Comparison of ENCODE assay signal across 23 cellular contexts in the genomic region with DNA sequence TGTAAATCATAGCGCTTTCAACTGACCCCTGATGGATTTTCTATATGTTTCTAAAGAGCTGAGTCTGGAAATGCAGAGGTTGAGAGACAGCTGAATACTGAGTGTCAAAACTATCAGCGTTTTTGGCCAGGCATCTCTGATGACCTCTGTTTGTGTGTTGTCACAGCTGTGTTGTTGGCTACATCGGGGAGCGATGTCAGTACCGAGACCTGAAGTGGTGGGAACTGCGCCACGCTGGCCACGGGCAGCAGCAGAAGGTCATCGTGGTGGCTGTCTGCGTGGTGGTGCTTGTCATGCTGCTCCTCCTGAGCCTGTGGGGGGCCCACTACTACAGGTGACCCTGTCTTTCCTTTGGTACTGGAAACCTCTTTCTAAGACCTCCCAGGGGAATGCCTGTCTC.
"Had no signal": no experiment of that assay in that cellular context is flagged by ENCODE, and none has a peak within 500 bp of the region (broad histone marks: within the 10 kb centered on the region; RNA-seq: fewer than 3 reads in every experiment).

No MANE protein-coding gene starts in this region.

- H3K36me3 ChIP-seq: breast epithelium, heart right ventricle, pancreas, right atrium auricular region, thoracic aorta had no signal

- H3K9me3 ChIP-seq: breast epithelium, heart right ventricle, pancreas, right atrium auricular region, thoracic aorta had no signal

- H3K9me3 Mint-ChIP-seq: activated CD4-positive, alpha-beta memory T cell treated with anti-CD3 and anti-CD28 coated beads, Interleukin-2, amount 10 ng/mL, durations not matched to agents 7 days and 5 days; activated CD4-positive, alpha-beta T cell treated with anti-CD3 and anti-CD28 coated beads, Interleukin-2, amount 10 ng/mL, durations not matched to agents 7 days and 5 days; activated naive CD4-positive, alpha-beta T cell treated with anti-CD3 and anti-CD28 coated beads, Interleukin-2, amount 50 U/mL, for 24 hours; activated naive CD8-positive, alpha-beta T cell treated with anti-CD3 and anti-CD28 coated beads, Interleukin-2, amount 50 U/mL, for 24 hours; activated T-cell treated with anti-CD3 and anti-CD28 coated beads, Interleukin-2, amount 50 U/mL, for 4 hours; activated T-helper 17 cell treated with anti-CD3 and anti-CD28 coated beads, Interleukin-2, amount 50 U/mL, for 72 hours; central memory CD8-positive, alpha-beta T cell; dendritic cell treated with granulocyte-macrophage colony-stimulating factor and Interleukin-4, amounts not matched to agents 40 ng/mL and 50 ng/mL, for 4 days; endodermal cell; naive B cell; stimulated activated naive CD8-positive, alpha-beta T cell treated with anti-CD3 and anti-CD28 coated beads, Interleukin-15, Interleukin-2, amounts not matched to agents 100 ng/mL and 50 ng/mL, for 24 hours; WTC11 had no signal

- H3K4me3 ChIP-seq: breast epithelium, heart right ventricle, pancreas, right atrium auricular region, thoracic aorta had no signal

- H3K4me3 Mint-ChIP-seq: activated CD4-positive, alpha-beta memory T cell treated with anti-CD3 and anti-CD28 coated beads, Interleukin-2, amount 10 ng/mL, durations not matched to agents 7 days and 5 days; activated CD4-positive, alpha-beta T cell treated with anti-CD3 and anti-CD28 coated beads, Interleukin-2, amount 10 ng/mL, durations not matched to agents 7 days and 5 days; activated naive CD4-positive, alpha-beta T cell treated with anti-CD3 and anti-CD28 coated beads, Interleukin-2, amount 50 U/mL, for 24 hours; activated naive CD8-positive, alpha-beta T cell treated with anti-CD3 and anti-CD28 coated beads, Interleukin-2, amount 50 U/mL, for 24 hours; activated T-cell treated with anti-CD3 and anti-CD28 coated beads, Interleukin-2, amount 50 U/mL, for 4 hours; activated T-helper 17 cell treated with anti-CD3 and anti-CD28 coated beads, Interleukin-2, amount 50 U/mL, for 72 hours; central memory CD8-positive, alpha-beta T cell; dendritic cell treated with granulocyte-macrophage colony-stimulating factor and Interleukin-4, amounts not matched to agents 40 ng/mL and 50 ng/mL, for 4 days; endodermal cell; naive B cell; stimulated activated naive CD8-positive, alpha-beta T cell treated with anti-CD3 and anti-CD28 coated beads, Interleukin-15, Interleukin-2, amounts not matched to agents 100 ng/mL and 50 ng/mL, for 24 hours; WTC11 had no signal

- H3K27me3 ChIP-seq: breast epithelium, foreskin keratinocyte, pancreas, right atrium auricular region had no signal

- H3K27ac ChIP-seq: breast epithelium, foreskin keratinocyte, heart right ventricle, pancreas, right atrium auricular region, thoracic aorta had no signal

- FAIRE-seq: pancreas, urothelium cell line had no signal

- H3K4me1 ChIP-seq: breast epithelium, pancreas, right atrium auricular region had no signal

- H3K36me3 Mint-ChIP-seq: activated naive CD4-positive, alpha-beta T cell treated with anti-CD3 and anti-CD28 coated beads, Interleukin-2, amount 50 U/mL, for 24 hours; naive B cell; WTC11 had no signal

- DNase-seq: activated CD4-positive, alpha-beta memory T cell treated with anti-CD3 and anti-CD28 coated beads, Interleukin-2, amount 10 ng/mL, durations not matched to agents 7 days and 5 days; activated CD4-positive, alpha-beta T cell treated with anti-CD3 and anti-CD28 coated beads for 1 hour; activated naive CD8-positive, alpha-beta T cell treated with anti-CD3 and anti-CD28 coated beads, Interleukin-2, amount 50 U/mL, for 24 hours; activated T-cell treated with anti-CD3 and anti-CD28 coated beads, Interleukin-2, amount 50 U/mL, for 4 hours; endodermal cell; left ventricle myocardium superior; pancreas; stimulated activated CD4-positive, alpha-beta T cell treated with anti-CD3 and anti-CD28 coated beads, Interleukin-12 subunit alpha, Interleukin-12 subunit beta, amount 100 ng/mL, for 4 hours; stimulated activated CD4-positive, alpha-beta T cell treated with anti-CD3 and anti-CD28 coated beads, Interleukin-4, amount 100 ng/mL, for 1 hour had no signal

- H3K27ac Mint-ChIP-seq: activated CD4-positive, alpha-beta memory T cell treated with anti-CD3 and anti-CD28 coated beads, Interleukin-2, amount 10 ng/mL, durations not matched to agents 7 days and 5 days; activated CD4-positive, alpha-beta T cell treated with anti-CD3 and anti-CD28 coated beads, Interleukin-2, amount 10 ng/mL, durations not matched to agents 7 days and 5 days; activated naive CD4-positive, alpha-beta T cell treated with anti-CD3 and anti-CD28 coated beads, Interleukin-2, amount 50 U/mL, for 24 hours; activated naive CD8-positive, alpha-beta T cell treated with anti-CD3 and anti-CD28 coated beads, Interleukin-2, amount 50 U/mL, for 24 hours; activated T-helper 17 cell treated with anti-CD3 and anti-CD28 coated beads, Interleukin-2, amount 50 U/mL, for 72 hours; dendritic cell treated with granulocyte-macrophage colony-stimulating factor and Interleukin-4, amounts not matched to agents 40 ng/mL and 50 ng/mL, for 4 days; endodermal cell; naive B cell; stimulated activated naive CD8-positive, alpha-beta T cell treated with anti-CD3 and anti-CD28 coated beads, Interleukin-15, Interleukin-2, amounts not matched to agents 100 ng/mL and 50 ng/mL, for 24 hours; WTC11 had no signal

- H3K27me3 Mint-ChIP-seq: naive B cell had no signal

- H3K4me1 Mint-ChIP-seq: activated naive CD4-positive, alpha-beta T cell treated with anti-CD3 and anti-CD28 coated beads, Interleukin-2, amount 50 U/mL, for 24 hours; activated T-helper 17 cell treated with anti-CD3 and anti-CD28 coated beads, Interleukin-2, amount 50 U/mL, for 72 hours; central memory CD8-positive, alpha-beta T cell; endodermal cell; WTC11 had no signal
